Comparison of ENCODE assay signal across 22 cellular contexts in the genomic region with DNA sequence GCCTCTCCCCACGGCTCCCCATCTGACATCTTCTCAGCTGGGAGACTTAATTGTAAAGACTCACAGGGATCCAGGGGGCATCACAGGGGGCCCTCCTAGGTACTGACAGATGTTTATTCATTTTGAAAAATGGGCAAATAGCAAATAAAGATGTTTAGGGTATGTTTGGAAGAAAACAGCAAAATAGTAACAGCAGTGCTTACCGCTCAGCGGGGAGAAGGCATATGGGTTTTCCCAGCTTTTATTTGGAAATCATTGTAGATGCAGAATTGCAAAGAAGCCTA. TPM values are rescaled to one million over a fixed set of nuclear protein-coding genes. Genes with fewer than 3 reads are reported as not detected.
DNase-seq lines count a peak whose midpoint lies in the region; ATAC-seq, FAIRE-seq and TF ChIP-seq lines count a peak whose summit lies in the region.
"Had no signal": no experiment of that assay in that cellular context is flagged by ENCODE, and none has a peak within 500 bp of the region (broad histone marks: within the 10 kb centered on the region; RNA-seq: fewer than 3 reads in every experiment).

No MANE protein-coding gene starts in this region.

- no peaks in the 10 kb centered on the region for H3K9me3 ChIP-seq in A549
- no peaks in the 10 kb centered on the region for H3K9me3 ChIP-seq in astrocyte (ENCODE audit: insufficient read depth, low read depth, low read length)
- H3K9me3 ChIP-seq in neuronal stem cell (replicated peaks in 1 of 2; ENCODE audit: control insufficient read depth in 2 of 2, insufficient read depth in 1 of 2, low read depth in 1 of 2, low read length in 2 of 2) = no peaks in the 10 kb centered on the region
- no peaks in the 10 kb centered on the region for H3K9me3 ChIP-seq in gastrocnemius medialis
- H3K9me3 ChIP-seq: HAP-1 had no signal

- H3K79me1 ChIP-seq in neuronal stem cell (ENCODE audit: low read depth, low read length) = no peaks in the 10 kb centered on the region

- DNase-seq in A549 (ENCODE audit: low read depth in 1 of 2, low spot score in 1 of 2) (peak in 1 of 2 experiments; percentile 69), HFFc6 (no peak), astrocyte (ENCODE audit: low read depth) (no peak), neuronal stem cell (ENCODE audit: low spot score) (no peak), GM19240 (ENCODE audit: insufficient read length, low spot score) (no peak), CD1c-positive myeloid dendritic cell (ENCODE audit: extremely low spot score) (no peak), gastrocnemius medialis (no peak), HUDEP-2 (lab: John Stamatoyannopoulos, UW; ENCODE audit: unreplicated experiment in 76 of 76) (no peak)
- DNase-seq: CD8-positive, alpha-beta T cell; DMS79; NCI-H1105 treated with DMSO at 0.1 percent for 48 hours; NCI-H1694 treated with DMSO at 0.1 percent for 48 hours; NCI-H2107; NCI-H510A; NCI-H748 treated with DMSO at 0.1 percent for 48 hours; OCI-M1 had no signal

- in situ Hi-C loops in gastrocnemius medialis (cut with MboI; ENCODE audit: low sequenced_read_pairs in 4 of 4) = no loop called here

- H3K27me3 ChIP-seq in astrocyte (ENCODE audit: insufficient read depth, low read length) = no peaks in the 10 kb centered on the region
- H3K27me3 ChIP-seq in neuronal stem cell (ENCODE audit: control insufficient read depth in 3 of 3, insufficient read depth in 3 of 3, low read depth in 1 of 3, low read length in 3 of 3) = no peaks in the 10 kb centered on the region
- peaks cover 28 to 42% (median 37%) of the 10 kb centered on the region in 3 donors for H3K27me3 ChIP-seq in gastrocnemius medialis

- TF ChIP-seq POLR2A in A549 (IDR thresholded peaks at IDR 0.05; ENCODE audit: low read length) (no peak), gastrocnemius medialis (IDR thresholded peaks at IDR 0.05) (no peak)

- no peaks in the 10 kb centered on the region for H3K79me2 ChIP-seq in astrocyte (ENCODE audit: insufficient read depth, low read length)

- H3K27me3 Mint-ChIP-seq in HFFc6 (ENCODE audit: insufficient read depth) = peaks cover 5% of the 10 kb centered on the region
- H3K27me3 Mint-ChIP-seq in astrocyte (ENCODE audit: low read depth, unreplicated experiment) = no peaks in the 10 kb centered on the region

- H3K36me3 ChIP-seq in astrocyte (ENCODE audit: insufficient read depth, low read length) (no peaks in the 10 kb centered on the region), neuronal stem cell (replicated peaks in 1 of 2; ENCODE audit: control insufficient read depth in 2 of 2, insufficient read depth in 2 of 2, low read length in 2 of 2) (no peaks in the 10 kb centered on the region), gastrocnemius medialis (no peaks in the 10 kb centered on the region)
- H3K36me3 ChIP-seq: HAP-1 had no signal

- H3K4ac ChIP-seq in neuronal stem cell (ENCODE audit: low read length) = no peak overlapping the region

- H4K8ac ChIP-seq in neuronal stem cell (ENCODE audit: low read depth, low read length) = no peak overlapping the region

- peak overlapping the region; percentile 83 for H3K4me3 Mint-ChIP-seq in HFFc6
- H3K4me3 Mint-ChIP-seq in astrocyte (ENCODE audit: unreplicated experiment) = peak overlapping the region; percentile 30
- H3K4me3 Mint-ChIP-seq: CD8-positive, alpha-beta T cell had no signal

- H2BK12ac ChIP-seq in neuronal stem cell (ENCODE audit: low read length) = no peak overlapping the region

- no peak overlapping the region for H2BK120ac ChIP-seq in neuronal stem cell (ENCODE audit: low read depth, low read length)

- intact Hi-C loops in gastrocnemius medialis (cut with DNase I; ENCODE audit: low total_unique reads) = no loop called here

- WGBS in A549 (ENCODE audit: missing lambda C conversion rate) = 19% methylated on average over 3 of the region's 3 CpGs
- no CpG with 5 or more reads among the region's 3 CpGs for WGBS in neuronal stem cell (ENCODE audit: extremely low coverage in 2 of 2, insufficient read length in 2 of 2, insufficient replicate concordance in 1 of 2), 2 donors

- peak overlapping the region; percentile 73 for H3K4me2 ChIP-seq in A549
- H3K4me2 ChIP-seq in astrocyte (ENCODE audit: low read length) = peak overlapping the region; percentile 73
- no peak overlapping the region for H3K4me2 ChIP-seq in neuronal stem cell (ENCODE audit: insufficient read depth, low read length, poor library complexity, severe bottlenecking)

- no peak overlapping the region for H3K18ac ChIP-seq in neuronal stem cell (ENCODE audit: low read length)

- TF ChIP-seq CTCF in A549 (IDR thresholded peaks at IDR 0.05) (no peak), HFFc6 (IDR thresholded peaks at IDR 0.05) (no peak), astrocyte (IDR thresholded peaks at IDR 0.05; ENCODE audit: insufficient read depth, low read depth, low read length) (no peak), gastrocnemius medialis (IDR thresholded peaks at IDR 0.05 in 4 of 5, conservative IDR thresholded peaks at IDR 0.05 in 1 of 5) (no peak)

- H2AFZ ChIP-seq in astrocyte (ENCODE audit: low read depth, low read length) (no peak overlapping the region), neuronal stem cell (ENCODE audit: low read length) (no peak overlapping the region)

- no peak for TF ChIP-seq EP300 in A549 (IDR thresholded peaks at IDR 0.05)

- peak overlapping the region; percentile 5 for H2AK5ac ChIP-seq in neuronal stem cell (ENCODE audit: low read depth, low read length)

- peak overlapping the region; percentile 91 for H3K27ac Mint-ChIP-seq in HFFc6
- peak overlapping the region; percentile 98 for H3K27ac Mint-ChIP-seq in astrocyte (ENCODE audit: unreplicated experiment)
- H3K27ac Mint-ChIP-seq: CD8-positive, alpha-beta T cell had no signal

- H4K91ac ChIP-seq in neuronal stem cell (ENCODE audit: low read depth, low read length, poor library complexity) = no peak overlapping the region

- POLR2A ChIA-PET in A549 (lab: Yijun Ruan, JAX) = interaction anchor here (0.9 to 1.7 kb wide), 3 partner anchors 9 to 287 kb away, joined by 3 to 13 read pairs (median 3); partner anchors contain the start of genes PPDPF and YTHDF1

- TF ChIP-seq RAD21 in A549 (conservative IDR thresholded peaks at IDR 0.05 in 1 of 2, IDR thresholded peaks at IDR 0.05 in 1 of 2) = no peak

- CTCF ChIA-PET in A549 (lab: Yijun Ruan, JAX) = interaction anchor here (1.0 to 8.9 kb wide), 11 partner anchors 9 to 305 kb away, joined by 3 to 178 read pairs (median 4); partner anchors contain the start of genes NKAIN4, PTK6 and YTHDF1

- peak overlapping the region; percentile 96 to 99 for H3K27ac ChIP-seq in A549
- H3K27ac ChIP-seq in astrocyte (ENCODE audit: low read depth, low read length) = peak overlapping the region; percentile 97
- H3K27ac ChIP-seq in neuronal stem cell (replicated peaks; ENCODE audit: low read length) = no peak overlapping the region
- H3K27ac ChIP-seq in gastrocnemius medialis = no peak overlapping the region
- H3K27ac ChIP-seq: 22Rv1, RWPE1 had no signal

- FAIRE-seq in A549 (lab: Jason Lieb, UNC) (no peak), astrocyte (lab: Jason Lieb, UNC) (no peak)
- FAIRE-seq: K562 had no signal

- H3K4me1 Mint-ChIP-seq in HFFc6 (ENCODE audit: low read depth) (peaks cover 35% of the 10 kb centered on the region), astrocyte (ENCODE audit: low read depth, unreplicated experiment) (peaks cover 41% of the 10 kb centered on the region)

- no peak overlapping the region for H2BK15ac ChIP-seq in neuronal stem cell (ENCODE audit: low read length)

- ATAC-seq in A549 (no peak; a peak in 1 of 6 replicates), gastrocnemius medialis (no peak)
- ATAC-seq: CD8-positive, alpha-beta T cell; K562 had no signal

- H3K14ac ChIP-seq in neuronal stem cell (ENCODE audit: low read length) = no peak overlapping the region

- H3K23ac ChIP-seq in neuronal stem cell (ENCODE audit: low read depth, low read length, poor library complexity) = no peak overlapping the region

- H4K20me1 ChIP-seq in astrocyte (ENCODE audit: insufficient read depth, low read length) = no peaks in the 10 kb centered on the region

- no peak overlapping the region for H3K4me3 ChIP-seq in A549
- H3K4me3 ChIP-seq in astrocyte (ENCODE audit: insufficient read depth, low read depth, low read length) = no peak overlapping the region
- no peak overlapping the region for H3K4me3 ChIP-seq in neuronal stem cell (ENCODE audit: low read length in 2 of 2)
- H3K4me3 ChIP-seq in gastrocnemius medialis = no peak overlapping the region
- H3K4me3 ChIP-seq: HAP-1, K562 had no signal

- no peak overlapping the region for H2BK5ac ChIP-seq in neuronal stem cell (ENCODE audit: low read length)

- H3K4me1 ChIP-seq in A549 (peaks cover 95% of the 10 kb centered on the region), astrocyte (ENCODE audit: insufficient read depth, low read length) (peaks cover 43% of the 10 kb centered on the region), neuronal stem cell (ENCODE audit: control insufficient read depth in 2 of 2, insufficient read depth in 1 of 2, low read depth in 1 of 2, low read length in 2 of 2) (peaks cover 18 to 54% of the 10 kb centered on the region in 2 donors), gastrocnemius medialis (no peaks in the 10 kb centered on the region)
- H3K4me1 ChIP-seq: HAP-1 had no signal

- no peaks in the 10 kb centered on the region for H3K36me3 Mint-ChIP-seq in HFFc6 (ENCODE audit: low read depth)
- no peaks in the 10 kb centered on the region for H3K36me3 Mint-ChIP-seq in astrocyte (ENCODE audit: low read depth, unreplicated experiment)
- H3K36me3 Mint-ChIP-seq: CD8-positive, alpha-beta T cell had no signal

- H3K9me3 Mint-ChIP-seq in HFFc6 (no peaks in the 10 kb centered on the region), astrocyte (ENCODE audit: unreplicated experiment) (no peaks in the 10 kb centered on the region)
- H3K9me3 Mint-ChIP-seq: CD8-positive, alpha-beta T cell had no signal

- H3K9ac ChIP-seq in astrocyte (ENCODE audit: low read length) (peak overlapping the region; percentile 80), neuronal stem cell (ENCODE audit: low read depth, low read length, poor library complexity) (no peak overlapping the region)

RNA-seq across cellular contexts. Expression of gene BIRC7, which starts 2.7 kb away (rescaled TPM):
- polyA plus RNA-seq in A549 (2011; rRNA removed) (0.63 and 0.81 TPM in 2 replicates), A549 (2017; fragmentation: RNase III; extraction: RNeasy Plus Mini Kit Qiagen cat#74134 plus additional on column Dnase treatment) (3.2 to 4.9 TPM (median 4.9 TPM) in 3 replicates)
- 0.70 and 1.2 TPM in 2 replicates for polyA plus RNA-seq in A549 (2012; cell fraction: cytosol; rRNA removed)
- 16.7 and 18.5 TPM in 2 replicates for polyA plus RNA-seq in A549 (2012; cell fraction: nucleus; rRNA removed)
- 0.33 and 0.63 TPM in 2 replicates for polyA minus RNA-seq in A549 (2011; rRNA and poly(A)+ RNA removed)
- total RNA-seq in HFFc6 (2021; fragmentation: NEBNext Ultra II Directional; extraction: Animal tissue kit (Norgen Biotek cat#: 25700)) = not detected
- total RNA-seq in astrocyte (2.9 and 3.3 TPM in 2 replicates), gastrocnemius medialis (not detected)
- polyA plus RNA-seq in neuronal stem cell (2013, experiment 1 of 2) = 0.03 TPM
- 0.06 TPM for polyA plus RNA-seq in neuronal stem cell (2013, experiment 2 of 2)
- total RNA-seq: T-helper 1 cell treated with Interleukin-12 subunit alpha and Interleukin-12 subunit beta and Interleukin-4 antibody, amounts not matched to agents 30 ng/mL and 1 ng/mL, for 36 hours had no signal
- polyA plus RNA-seq: BJ had no signal

RNA-seq across cellular contexts. Expression of gene YTHDF1, which starts 17.1 kb away (rescaled TPM):
- 31.4 and 31.8 TPM in 2 replicates for polyA plus RNA-seq in A549 (2011; rRNA removed)
- polyA plus RNA-seq in A549 (2012; cell fraction: cytosol; rRNA removed) = 20.9 and 23.8 TPM in 2 replicates
- polyA plus RNA-seq in A549 (2012; cell fraction: nucleus; rRNA removed) = 23.7 and 28.7 TPM in 2 replicates
- 33.4 to 37.9 TPM (median 37.8 TPM) in 3 replicates for polyA plus RNA-seq in A549 (2017; fragmentation: RNase III; extraction: RNeasy Plus Mini Kit Qiagen cat#74134 plus additional on column Dnase treatment)
- 27.1 and 30.7 TPM in 2 replicates for polyA minus RNA-seq in A549 (2011; rRNA and poly(A)+ RNA removed)
- 10 to 100 TPM; 35.4 to 40.0 (median 37.2) TPM for total RNA-seq in HFFc6 (2021; fragmentation: NEBNext Ultra II Directional; extraction: Animal tissue kit (Norgen Biotek cat#: 25700))
- 98.9 and 107 TPM in 2 replicates for total RNA-seq in astrocyte
- polyA plus RNA-seq in neuronal stem cell (2013, experiment 1 of 2) = 33.5 TPM
- 33.7 TPM for polyA plus RNA-seq in neuronal stem cell (2013, experiment 2 of 2)
- total RNA-seq in gastrocnemius medialis = 10 to 100 TPM; 37.1 to 45.7 (median 40.4) TPM

RNA-seq across cellular contexts. Expression of gene NKAIN4, which starts 21.3 kb away (rescaled TPM):
- 5.8 and 6.4 TPM in 2 replicates for polyA plus RNA-seq in A549 (2011; rRNA removed)
- 3.4 and 5.3 TPM in 2 replicates for polyA plus RNA-seq in A549 (2012; cell fraction: cytosol; rRNA removed)
- 9.6 and 12.0 TPM in 2 replicates for polyA plus RNA-seq in A549 (2012; cell fraction: nucleus; rRNA removed)
- 6.3 to 9.7 TPM (median 8.4 TPM) in 3 replicates for polyA plus RNA-seq in A549 (2017; fragmentation: RNase III; extraction: RNeasy Plus Mini Kit Qiagen cat#74134 plus additional on column Dnase treatment)
- 4.5 and 6.3 TPM in 2 replicates for polyA minus RNA-seq in A549 (2011; rRNA and poly(A)+ RNA removed)
- not detected for total RNA-seq in HFFc6 (2021; fragmentation: NEBNext Ultra II Directional; extraction: Animal tissue kit (Norgen Biotek cat#: 25700))
- 146 and 162 TPM in 2 replicates for total RNA-seq in astrocyte
- polyA plus RNA-seq in neuronal stem cell (2013, experiment 1 of 2) = 39.2 TPM
- 40.2 TPM for polyA plus RNA-seq in neuronal stem cell (2013, experiment 2 of 2)
- not detected for total RNA-seq in gastrocnemius medialis
- total RNA-seq: CD8-positive, alpha-beta T cell; K562; T-helper 1 cell treated with Interleukin-12 subunit alpha and Interleukin-12 subunit beta and Interleukin-4 antibody, amounts not matched to agents 30 ng/mL and 1 ng/mL, for 36 hours had no signal
- polyA plus RNA-seq: BJ, K562 had no signal

RNA-seq across cellular contexts. Expression of gene ARFGAP1, which starts 39.6 kb away (rescaled TPM):
- 41.0 and 43.5 TPM in 2 replicates for polyA plus RNA-seq in A549 (2011; rRNA removed)
- 63.2 and 87.0 TPM in 2 replicates for polyA plus RNA-seq in A549 (2012; cell fraction: cytosol; rRNA removed)
- polyA plus RNA-seq in A549 (2012; cell fraction: nucleus; rRNA removed) = 528 and 670 TPM in 2 replicates
- polyA plus RNA-seq in A549 (2017; fragmentation: RNase III; extraction: RNeasy Plus Mini Kit Qiagen cat#74134 plus additional on column Dnase treatment) = 89.4 to 106 TPM (median 102 TPM) in 3 replicates
- polyA minus RNA-seq in A549 (2011; rRNA and poly(A)+ RNA removed) = 36.9 and 58.2 TPM in 2 replicates
- total RNA-seq in HFFc6 (2021; fragmentation: NEBNext Ultra II Directional; extraction: Animal tissue kit (Norgen Biotek cat#: 25700)) = 100 to 1,000 TPM; 106 to 123 (median 112) TPM
- total RNA-seq in astrocyte = 220 and 225 TPM in 2 replicates
- polyA plus RNA-seq in neuronal stem cell (2013, experiment 1 of 2) = 60.7 TPM
- 56.3 TPM for polyA plus RNA-seq in neuronal stem cell (2013, experiment 2 of 2)
- total RNA-seq in gastrocnemius medialis = 10 to 100 TPM; 15.2 to 24.4 (median 18.0) TPM

RNA-seq across cellular contexts. Expression of gene COL20A1, which starts 60.0 kb away (rescaled TPM):
- polyA plus RNA-seq in A549 (2011; rRNA removed) = 0.21 and 0.29 TPM in 2 replicates
- polyA plus RNA-seq in A549 (2012; cell fraction: cytosol; rRNA removed) = 0.16 and 0.17 TPM in 2 replicates
- polyA plus RNA-seq in A549 (2012; cell fraction: nucleus; rRNA removed) = 3.0 and 4.2 TPM in 2 replicates
- 0.91 to 0.93 TPM (median 0.92 TPM) in 3 replicates for polyA plus RNA-seq in A549 (2017; fragmentation: RNase III; extraction: RNeasy Plus Mini Kit Qiagen cat#74134 plus additional on column Dnase treatment)
- polyA minus RNA-seq in A549 (2011; rRNA and poly(A)+ RNA removed) = 0.25 and 0.49 TPM in 2 replicates
- under 1 TPM in 1 of 6 experiments, not detected in 5; 0.02 TPM for total RNA-seq in HFFc6 (2021; fragmentation: NEBNext Ultra II Directional; extraction: Animal tissue kit (Norgen Biotek cat#: 25700))
- total RNA-seq in astrocyte = 3.1 and 5.0 TPM in 2 replicates
- 0.13 TPM for polyA plus RNA-seq in neuronal stem cell (2013, experiment 1 of 2)
- polyA plus RNA-seq in neuronal stem cell (2013, experiment 2 of 2) = 0.08 TPM
- total RNA-seq in gastrocnemius medialis = under 1 TPM in 1 of 4 donors, not detected in 3; 0.23 TPM
- total RNA-seq: K562 had no signal
- polyA plus RNA-seq: BJ, K562 had no signal

Comparison
In these comparisons a context has a peak if more than half of its experiments do, and no peak if none do; other contexts are left out.
1. H3K27ac ChIP-seq: peak in A549 (2 of 2) and astrocyte (single experiment); none in neuronal stem cell (single experiment) and gastrocnemius medialis (0 of 4).
2. RNA of gene NKAIN4, which starts 21.3 kb away (total RNA-seq): 146 to 162 TPM in astrocyte; not detected in HFFc6 and not detected in gastrocnemius medialis; every median in the first group is over 100 times any median in the second.